In genomic region chr11:88246680-88247079, GRCh38 we compare ENCODE assay signal across 15 cellular contexts.
A peak's percentile ranks its signal among the peaks of the same experiment; 100 is the strongest.
DNase-seq lines count a peak whose midpoint lies in the region; ATAC-seq and TF ChIP-seq lines count a peak whose summit lies in the region.
"Had no signal": no experiment of that assay in that cellular context is flagged by ENCODE, and none has a peak within 500 bp of the region (broad histone marks: within the 10 kb centered on the region; RNA-seq: fewer than 3 reads in every experiment).

No MANE protein-coding gene starts in this region.

- no peaks in the 10 kb centered on the region for H3K4me1 ChIP-seq in foreskin keratinocyte
- H3K4me1 ChIP-seq in transverse colon = no peaks in the 10 kb centered on the region

- H3K27me3 ChIP-seq in AG04450 (ENCODE audit: control insufficient read depth, insufficient read depth, low read length) (no peaks in the 10 kb centered on the region), foreskin keratinocyte (no peaks in the 10 kb centered on the region), transverse colon (no peaks in the 10 kb centered on the region)

- no peak for TF ChIP-seq POLR2A in transverse colon (IDR thresholded peaks at IDR 0.05)

- no peak for TF ChIP-seq CTCF in AG04450 (IDR thresholded peaks at IDR 0.05; ENCODE audit: low read depth, low read length)
- no peak for TF ChIP-seq CTCF in astrocyte of the spinal cord (IDR thresholded peaks at IDR 0.05; ENCODE audit: low read depth, low read length)
- no peak for TF ChIP-seq CTCF in foreskin keratinocyte (conservative IDR thresholded peaks at IDR 0.05)
- TF ChIP-seq CTCF in transverse colon (IDR thresholded peaks at IDR 0.05) = no peak

- WGBS in transverse colon (ENCODE audit: low coverage in 1 of 2), 2 donors = 69 to 71% methylated on average over 3 of the region's 3 CpGs

- POLR2A ChIA-PET in AG04450 (lab: Yijun Ruan, JAX) = no interaction called here

- H3K4me3 ChIP-seq in AG04450 (ENCODE audit: low read depth, low read length) (no peak overlapping the region), astrocyte of the spinal cord (ENCODE audit: low read depth, low read length) (no peak overlapping the region), transverse colon (no peak overlapping the region)

- TF ChIP-seq EP300 in transverse colon (IDR thresholded peaks at IDR 0.05; ENCODE audit: low read depth) = no peak

- intact Hi-C loops in sciatic nerve (cut with DNase I) = no loop called here
- intact Hi-C loops in transverse colon (cut with DNase I; ENCODE audit: low total_unique reads) = no loop called here

- CTCF ChIA-PET in AG04450 (lab: Charles Lee) = no interaction called here

- H3K36me3 ChIP-seq in transverse colon = no peaks in the 10 kb centered on the region

- no peak overlapping the region for H3K27ac ChIP-seq in AG04450 (ENCODE audit: low read depth, low read length)
- peak overlapping the region; percentile 58 for H3K27ac ChIP-seq in foreskin keratinocyte
- no peak overlapping the region for H3K27ac ChIP-seq in transverse colon

- H3K9me3 ChIP-seq in AG04450 (ENCODE audit: control insufficient read depth, insufficient read depth, low read length) = no peaks in the 10 kb centered on the region
- H3K9me3 ChIP-seq in transverse colon = no peaks in the 10 kb centered on the region

- DNase-seq in AG04450 (ENCODE audit: low read depth, low spot score) = peak; percentile 23
- peak; percentile 75 for DNase-seq in HT1080 (ENCODE audit: low read depth)
- peak; percentile 75 for DNase-seq in astrocyte of the spinal cord (ENCODE audit: low read depth, low spot score)
- DNase-seq in foreskin keratinocyte = peak; percentile 40 to 74
- no peak for DNase-seq in sciatic nerve (ENCODE audit: low spot score)
- DNase-seq in transverse colon = no peak
- DNase-seq in GDM1 (lab: John Stamatoyannopoulos, UW) = no peak
- DNase-seq: ACHN; activated CD8-positive, alpha-beta memory T cell treated with anti-CD3 and anti-CD28 coated beads, Interleukin-2, amount 50 U/mL, for 4 hours; NCI-H1694 treated with DMSO at 0.1 percent for 48 hours; NCI-H524; nucleus accumbens; stimulated activated naive CD8-positive, alpha-beta T cell treated with anti-CD3 and anti-CD28 coated beads, Interleukin-15, Interleukin-2, amounts not matched to agents 100 U/mL and 50 U/mL, for 24 hours; SW 1271 had no signal

- ATAC-seq in foreskin keratinocyte (peak; percentile 95), sciatic nerve (no peak), HG02884 (IDR thresholded peaks at IDR 0.05; ENCODE audit: unreplicated experiment) (no peak)
- ATAC-seq: stimulated activated naive CD8-positive, alpha-beta T cell treated with anti-CD3 and anti-CD28 coated beads, Interleukin-15, Interleukin-2, amounts not matched to agents 100 U/mL and 50 U/mL, for 24 hours had no signal

- in situ Hi-C loops in astrocyte of the spinal cord (cut with HindIII; ENCODE audit: low sequenced_read_pairs) = no loop called here
- in situ Hi-C loops in transverse colon (cut with MboI; ENCODE audit: low pct_ligation_motif_present in 1 of 4, low pct_unique_long_range_greater_than_20kb in 1 of 4, low sequenced_read_pairs in 3 of 4) = loop anchor here (25.0 kb wide), 1 partner anchor 291 kb away; no protein-coding TSS in a partner anchor

Comparison
In these comparisons a context has a peak if more than half of its experiments do, and no peak if none do; other contexts are left out.
1. DNase-seq: peak in AG04450 (single experiment), HT1080 (single experiment), astrocyte of the spinal cord (single experiment) and foreskin keratinocyte (2 of 2); none in sciatic nerve (single experiment), transverse colon (single experiment) and GDM1 (single experiment).